Comparison of ENCODE assay signal across 2 cellular contexts in genomic region chr6:105035299-105035698, GRCh38.
TF ChIP-seq lines count a peak whose summit lies in the region.

No MANE protein-coding gene starts in this region.

TF ChIP-seq in SK-N-SH, 30 proteins besides CTCF, POLR2A, EP300 and RAD21 (continued from another document):
- TF ChIP-seq MAX (IDR thresholded peaks at IDR 0.05; ENCODE audit: low read depth) (no peak), EZH2phosphoT487 (IDR thresholded peaks at IDR 0.05; ENCODE audit: borderline replicate concordance, low read depth) (no peak), SIN3A (IDR thresholded peaks at IDR 0.05; ENCODE audit: borderline replicate concordance, low read depth, low read length) (no peak), GATA2 (CRISPR knock-in tag; IDR thresholded peaks at IDR 0.05) (no peak), TEAD4 (IDR thresholded peaks at IDR 0.05; ENCODE audit: borderline replicate concordance, insufficient read depth) (no peak), IRF3 (IDR thresholded peaks at IDR 0.05; ENCODE audit: low read depth, low read length) (no peak), NFIC (IDR thresholded peaks at IDR 0.05; ENCODE audit: borderline replicate concordance) (no peak), FOXM1 (IDR thresholded peaks at IDR 0.05; ENCODE audit: low read depth) (no peak), YY1 (IDR thresholded peaks at IDR 0.05; ENCODE audit: low read depth) (no peak), USF2 (IDR thresholded peaks at IDR 0.05; ENCODE audit: borderline replicate concordance, low read depth, low read length) (no peak)

TF ChIP-seq in SK-N-SH treated with all-trans-retinoic acid at 6 μM for 48 hours, 23 proteins besides CTCF, POLR2A, EP300 and RAD21 (continued from another document):
- TF ChIP-seq TSHZ2 (CRISPR knock-in tag; IDR thresholded peaks at IDR 0.05) (no peak), PPARA (CRISPR knock-in tag; IDR thresholded peaks at IDR 0.05; ENCODE audit: borderline replicate concordance) (no peak), TCF4 (CRISPR knock-in tag; IDR thresholded peaks at IDR 0.05; ENCODE audit: borderline replicate concordance) (no peak), BACH2 (CRISPR knock-in tag; IDR thresholded peaks at IDR 0.05; ENCODE audit: borderline replicate concordance) (no peak), ZFP30 (CRISPR knock-in tag; IDR thresholded peaks at IDR 0.05) (no peak)
